8 cellular contexts compared by ENCODE assay signal in the genomic region with DNA sequence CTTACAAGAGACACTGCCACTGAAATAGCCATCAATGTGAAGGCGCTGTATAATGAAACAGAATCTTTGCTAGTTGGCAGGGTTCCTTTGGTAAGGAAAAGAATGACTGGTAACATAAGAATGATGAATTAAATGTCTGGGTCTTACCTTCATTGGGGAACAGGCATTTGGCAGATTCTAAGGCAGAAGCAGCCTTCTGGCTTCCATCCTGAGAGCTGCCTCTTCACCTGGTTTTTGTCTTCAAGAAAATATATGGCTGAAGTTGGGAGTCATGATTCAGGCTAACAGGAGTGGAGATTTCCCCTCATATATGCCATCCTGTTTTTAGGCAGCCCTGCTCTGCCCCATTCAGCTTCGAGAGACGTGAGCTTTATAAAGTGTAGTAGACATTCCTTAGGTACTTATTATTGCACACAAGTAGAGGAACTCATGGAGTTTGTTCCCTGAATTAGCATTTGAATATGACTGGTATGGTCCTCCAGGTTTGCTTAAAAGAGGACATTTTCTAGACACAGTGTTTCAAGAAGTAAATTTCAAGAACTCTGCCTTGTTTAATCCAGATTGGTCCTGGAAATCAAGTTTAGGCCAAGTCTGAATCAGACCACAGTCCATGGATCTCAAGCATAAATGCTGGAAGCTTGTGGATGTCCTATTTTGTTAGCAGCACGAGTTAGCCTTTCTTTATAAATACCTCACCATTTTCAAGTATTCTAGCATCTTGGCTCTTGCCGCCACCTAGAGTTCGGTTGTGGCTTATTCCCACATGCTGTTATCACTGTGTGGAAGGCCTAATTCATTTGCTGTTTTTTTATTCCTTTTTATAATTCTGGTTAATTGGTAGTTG. TPM values are rescaled to one million over a fixed set of nuclear protein-coding genes. Genes with fewer than 3 reads are reported as not detected.
A peak's percentile ranks its signal among the peaks of the same experiment; 100 is the strongest.
DNase-seq lines count a peak whose midpoint lies in the region; ATAC-seq, FAIRE-seq and TF ChIP-seq lines count a peak whose summit lies in the region.

No MANE protein-coding gene starts in this region.

- CTCF ChIA-PET in K562 (lab: Yijun Ruan, JAX; ENCODE audit: low intra/inter-chr PET ratio): interaction anchor here (1.2 kb wide), 1 partner anchor 105 kb away, joined by 4 read pairs; no protein-coding TSS in a partner anchor

- peak; percentile 64 to 76 for TF ChIP-seq RAD21 in K562 (CRISPR knock-in tag; conservative IDR thresholded peaks at IDR 0.05 in 1 of 2, IDR thresholded peaks at IDR 0.05 in 1 of 2)

- FAIRE-seq in K562 (lab: Jason Lieb, UNC): peak; percentile 77

- no TSS peak for BruUV-seq in K562 (replicated peaks; lab: Mats Ljungman, UMichigan)

- no peaks in the 10 kb centered on the region for H3K79me2 ChIP-seq in K562 (ENCODE audit: control insufficient read depth, insufficient read depth, low read length)

- TF ChIP-seq EP300 in K562 (IDR thresholded peaks at IDR 0.05; ENCODE audit: low read length): no peak

- H3K27ac ChIP-seq in K562 (ENCODE audit: extremely low read depth, low read depth, low read length): no peak overlapping the region

- H3K27me3 ChIP-seq in GM06990 (replicated peaks; ENCODE audit: control insufficient read depth, insufficient read depth, low read length): no peaks in the 10 kb centered on the region
- H3K27me3 ChIP-seq in K562 (ENCODE audit: control insufficient read depth in 2 of 2, insufficient read depth in 2 of 2, low read length in 2 of 2): no peaks in the 10 kb centered on the region

- no peak overlapping the region for H3K4me2 ChIP-seq in K562 (ENCODE audit: insufficient read depth, low read length)

- TF ChIP-seq CTCF in GM06990 (IDR thresholded peaks at IDR 0.05; ENCODE audit: insufficient read depth, low read length, poor library complexity, severe bottlenecking) (peak; percentile 50), K562 (IDR thresholded peaks at IDR 0.05 in 2 of 3, conservative IDR thresholded peaks at IDR 0.05 in 1 of 3; ENCODE audit: insufficient read depth in 2 of 3, low read depth in 1 of 3, low read length in 3 of 3) (peak; percentile 52 to 67 (median 66); a peak in 5 of 6 replicates)

- peak overlapping the region; percentile 85 for H2AFZ ChIP-seq in K562 (ENCODE audit: low read depth, low read length)

- DNase-seq in AG08396 (ENCODE audit: low spot score) (peak; percentile 20), GM06990 (ENCODE audit: extremely low read depth, insufficient read length) (peak; percentile 5), NCI-H69 (lab: John Stamatoyannopoulos, UW) (peak; percentile 28), K562 (ENCODE audit: extremely low read depth in 1 of 4, low spot score in 3 of 4) (peak; percentile 4 to 45 (median 10)), lung microvascular endothelial cell (ENCODE audit: low read depth in 2 of 2) (peak; percentile 57 to 58), NCI-H510A treated with DMSO at 0.1 percent for 48 hours (lab: John Stamatoyannopoulos, UW) (no peak)
- DNase-seq in activated CD4-positive, CD25-positive, alpha-beta regulatory T cell (lab: John Stamatoyannopoulos, UW): no peak

- H3K36me3 ChIP-seq in GM06990 (ENCODE audit: control insufficient read depth, insufficient read depth, low read length) (no peaks in the 10 kb centered on the region; the same call in none of the 2 replicates), K562 (ENCODE audit: control insufficient read depth, insufficient read depth, low read length) (peaks cover 15% of the 10 kb centered on the region; the same call in 1 of the 3 replicates)

- H4K20me1 ChIP-seq in K562 (replicated peaks; ENCODE audit: control insufficient read depth, insufficient read depth, low read length): no peaks in the 10 kb centered on the region

- no peaks in the 10 kb centered on the region; a peak in 2 of 5 replicates for H3K4me1 ChIP-seq in K562 (replicated peaks in 1 of 2; ENCODE audit: control insufficient read depth in 2 of 2, insufficient read depth in 2 of 2, low read length in 2 of 2)

- in situ Hi-C loops in K562 (cut with MboI): no loop called here

- no peaks in the 10 kb centered on the region for H3K9me3 ChIP-seq in K562 (replicated peaks; ENCODE audit: control insufficient read depth, insufficient read depth, low read depth, low read length)

- H3K9me1 ChIP-seq in K562 (ENCODE audit: control insufficient read depth, insufficient read depth, low read length): no peaks in the 10 kb centered on the region

- POLR2A ChIA-PET in K562 (lab: Yijun Ruan, JAX): no interaction called here

- no peak overlapping the region for H3K9ac ChIP-seq in K562 (ENCODE audit: insufficient read depth in 1 of 2, low read depth in 2 of 2, low read length in 2 of 2)

- no peak for TF ChIP-seq POLR2A in K562 (conservative IDR thresholded peaks at IDR 0.05)

- peak; percentile 92 for ATAC-seq in K562
- no peak for ATAC-seq in GM21717 (IDR thresholded peaks at IDR 0.05; ENCODE audit: unreplicated experiment)

- WGBS in K562 (ENCODE audit: insufficient coverage, low coverage, missing lambda C conversion rate): 37% methylated on average over 6 of the region's 6 CpGs

- H3K4me3 ChIP-seq in GM06990 (replicated peaks; ENCODE audit: low read depth, low read length): no peak overlapping the region
- no peak overlapping the region for H3K4me3 ChIP-seq in K562

- intact Hi-C loops in K562 (cut with micrococcal nuclease): loop anchor here (2.0 to 10.0 kb wide), 4 partner anchors 103 to 548 kb away; a partner anchor contains a TSS

TF ChIP-seq in K562, 482 proteins besides CTCF, POLR2A, EP300 and RAD21:
- no peak for TF ChIP-seq MXI1 (IDR thresholded peaks at IDR 0.05; ENCODE audit: low read depth, low read length)
- TF ChIP-seq, protein P1, sequence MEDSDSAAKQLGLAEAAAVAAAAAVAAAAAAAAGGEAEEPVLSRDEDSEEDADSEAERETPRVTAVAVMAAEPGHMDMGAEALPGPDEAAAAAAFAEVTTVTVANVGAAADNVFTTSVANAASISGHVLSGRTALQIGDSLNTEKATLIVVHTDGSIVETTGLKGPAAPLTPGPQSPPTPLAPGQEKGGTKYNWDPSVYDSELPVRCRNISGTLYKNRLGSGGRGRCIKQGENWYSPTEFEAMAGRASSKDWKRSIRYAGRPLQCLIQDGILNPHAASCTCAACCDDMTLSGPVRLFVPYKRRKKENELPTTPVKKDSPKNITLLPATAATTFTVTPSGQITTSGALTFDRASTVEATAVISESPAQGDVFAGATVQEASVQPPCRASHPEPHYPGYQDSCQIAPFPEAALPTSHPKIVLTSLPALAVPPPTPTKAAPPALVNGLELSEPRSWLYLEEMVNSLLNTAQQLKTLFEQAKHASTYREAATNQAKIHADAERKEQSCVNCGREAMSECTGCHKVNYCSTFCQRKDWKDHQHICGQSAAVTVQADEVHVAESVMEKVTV (CRISPR knock-in tag; IDR thresholded peaks at IDR 0.05): 0 out of 2 replicates have a peak, but pooled peaks have one; percentile 12

RNA-seq across cellular contexts. Expression of a gene that starts 56.2 kb away (rescaled TPM):
- 13.3 and 62.5 TPM in 2 replicates for total RNA-seq in K562 (2011; cell fraction: chromatin; rRNA removed; ENCODE audit: low replicate concordance)
- 8.3 and 14.7 TPM in 2 replicates for total RNA-seq in K562 (2011; cell fraction: nucleolus; rRNA removed)
- 25.0 and 35.9 TPM in 2 replicates for total RNA-seq in K562 (2011; cell fraction: nucleoplasm; rRNA removed)
- total RNA-seq in K562 (2014; rRNA removed): 6.7 and 7.5 TPM in 2 replicates
- 15.5 and 16.9 TPM in 2 replicates for total RNA-seq in K562 (2014; rRNA removed; fragmentation: Illumina TruSeq; extraction: Trizol)
- 10.7 and 10.9 TPM in 2 replicates for total RNA-seq in K562 (2015; rRNA removed; fragmentation: Illumina TruSeq; extraction: Trizol)
- 14.5 and 15.4 TPM in 2 replicates for total RNA-seq in K562 (2021)
- polyA plus RNA-seq in K562 (2011; rRNA removed): 26.4 and 31.3 TPM in 2 replicates
- 4.0 and 10.1 TPM in 2 replicates for polyA plus RNA-seq in K562 (2011; cell fraction: cytosol; rRNA removed)
- polyA plus RNA-seq in K562 (2011; cell fraction: nucleus; rRNA removed): 17.0 and 23.9 TPM in 2 replicates
- 9.0 and 11.6 TPM in 2 replicates for polyA plus RNA-seq in K562 (2012)
- polyA plus RNA-seq in K562 (2014; fragmentation: Illumina TruSeq; extraction: Trizol): 10.2 and 12.3 TPM in 2 replicates
- polyA plus RNA-seq in K562 (2014; fragmentation: Nextera tagmentation; extraction: Ambion mirVana): 1 to 10 TPM; 2.2 to 3.5 TPM
- polyA plus RNA-seq in K562 (2014; rRNA removed): 7.1 and 7.9 TPM in 2 replicates
- 77.9 and 91.3 TPM in 2 replicates for polyA minus RNA-seq in K562 (2011; rRNA and poly(A)+ RNA removed)
- polyA minus RNA-seq in K562 (2011; cell fraction: cytosol; rRNA and poly(A)+ RNA removed): 17.3 and 24.0 TPM in 2 replicates
- polyA minus RNA-seq in K562 (2011; cell fraction: nucleus; rRNA and poly(A)+ RNA removed): 24.0 and 45.7 TPM in 2 replicates
- total RNA-seq in lung microvascular endothelial cell: 11.6 and 19.2 TPM in 2 replicates

Comparison
In these comparisons a context has a peak if more than half of its experiments do, and no peak if none do; other contexts are left out.
1. DNase-seq: peak in AG08396 (single experiment), GM06990 (single experiment), NCI-H69 (single experiment), K562 (4 of 4) and lung microvascular endothelial cell (2 of 2); none in NCI-H510A treated with DMSO at 0.1 percent for 48 hours (single experiment) and activated CD4-positive, CD25-positive, alpha-beta regulatory T cell (0 of 4).